2 cellular contexts compared by ENCODE assay signal in the genomic region with DNA sequence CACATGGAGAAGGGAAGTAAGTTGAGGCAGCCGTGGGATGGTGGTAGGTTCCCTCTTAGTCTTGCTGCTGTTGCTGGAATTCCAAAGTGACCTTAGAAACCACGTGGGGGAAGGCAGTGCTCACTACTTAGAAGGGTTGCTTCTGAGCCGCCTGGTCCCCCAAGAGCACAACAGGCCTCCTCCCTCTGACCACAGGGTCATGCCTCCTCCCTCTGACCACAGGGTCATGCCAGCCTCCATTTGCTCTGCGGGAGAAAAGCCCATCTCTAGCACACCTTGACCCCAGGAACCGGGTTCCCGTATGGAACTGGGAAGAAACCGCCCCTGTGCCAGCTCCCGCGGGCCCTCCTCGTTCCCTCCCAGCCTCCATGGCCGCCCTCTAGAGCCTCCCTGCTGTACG.
TF ChIP-seq lines count a peak whose summit lies in the region.

No MANE protein-coding gene starts in this region.

TF ChIP-seq in A549, 52 proteins besides CTCF, POLR2A, EP300 and RAD21:
- peak; percentile 71 for TF ChIP-seq ZFP36 (IDR thresholded peaks at IDR 0.05; ENCODE audit: borderline replicate concordance, partially characterized antibody)
- no peak for TF ChIP-seq RFX5 (IDR thresholded peaks at IDR 0.05)

TF ChIP-seq in H1, 55 proteins besides CTCF, POLR2A, EP300 and RAD21:
- no peak for TF ChIP-seq SIN3A (conservative IDR thresholded peaks at IDR 0.05 in 1 of 2, IDR thresholded peaks at IDR 0.05 in 1 of 2; ENCODE audit: low read depth in 1 of 2, low read length in 2 of 2)
- TF ChIP-seq JUN (IDR thresholded peaks at IDR 0.05; ENCODE audit: low read depth, low read length), result no peak
- no peak for TF ChIP-seq SUZ12 (IDR thresholded peaks at IDR 0.05; ENCODE audit: low read length)
- no peak for TF ChIP-seq SP1 (IDR thresholded peaks at IDR 0.05; ENCODE audit: low read depth, low read length)
- TF ChIP-seq, protein P1, sequence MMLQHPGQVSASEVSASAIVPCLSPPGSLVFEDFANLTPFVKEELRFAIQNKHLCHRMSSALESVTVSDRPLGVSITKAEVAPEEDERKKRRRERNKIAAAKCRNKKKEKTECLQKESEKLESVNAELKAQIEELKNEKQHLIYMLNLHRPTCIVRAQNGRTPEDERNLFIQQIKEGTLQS (IDR thresholded peaks at IDR 0.05; ENCODE audit: insufficient read depth, low read depth, low read length), result no peak
- no peak for TF ChIP-seq CTBP2 (IDR thresholded peaks at IDR 0.05; ENCODE audit: borderline replicate concordance, insufficient read depth, insufficient read length, low read length)
- TF ChIP-seq EZH2 (IDR thresholded peaks at IDR 0.05; ENCODE audit: low read depth, low read length, severe bottlenecking), result no peak
- no peak for TF ChIP-seq CREB1 (IDR thresholded peaks at IDR 0.05)
- no peak for TF ChIP-seq RNF2 (IDR thresholded peaks at IDR 0.05; ENCODE audit: borderline replicate concordance, low read depth, low read length, missing control alignments, poor library complexity, severe bottlenecking)
- TF ChIP-seq TEAD4 (IDR thresholded peaks at IDR 0.05; ENCODE audit: low read depth, low read length), result no peak
- no peak for TF ChIP-seq GTF2F1 (IDR thresholded peaks at IDR 0.05; ENCODE audit: borderline replicate concordance, low read depth, low read length)
- no peak for TF ChIP-seq EGR1 (IDR thresholded peaks at IDR 0.05; ENCODE audit: borderline replicate concordance, low read depth, low read length)
- TF ChIP-seq SP4 (IDR thresholded peaks at IDR 0.05; ENCODE audit: low read length), result no peak
- TF ChIP-seq, protein P2, sequence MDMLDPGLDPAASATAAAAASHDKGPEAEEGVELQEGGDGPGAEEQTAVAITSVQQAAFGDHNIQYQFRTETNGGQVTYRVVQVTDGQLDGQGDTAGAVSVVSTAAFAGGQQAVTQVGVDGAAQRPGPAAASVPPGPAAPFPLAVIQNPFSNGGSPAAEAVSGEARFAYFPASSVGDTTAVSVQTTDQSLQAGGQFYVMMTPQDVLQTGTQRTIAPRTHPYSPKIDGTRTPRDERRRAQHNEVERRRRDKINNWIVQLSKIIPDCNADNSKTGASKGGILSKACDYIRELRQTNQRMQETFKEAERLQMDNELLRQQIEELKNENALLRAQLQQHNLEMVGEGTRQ (IDR thresholded peaks at IDR 0.05; ENCODE audit: low read length), result no peak
- no peak for TF ChIP-seq POU5F1 (IDR thresholded peaks at IDR 0.05; ENCODE audit: low read depth, low read length)
- TF ChIP-seq CHD2 (IDR thresholded peaks at IDR 0.05; ENCODE audit: low read length), result no peak
